In genomic region chr6:4134841-4135664, GRCh38 we compare ENCODE assay signal across 1 cellular context.
A peak's percentile ranks its signal among the peaks of the same experiment; 100 is the strongest.
TF ChIP-seq lines count a peak whose summit lies in the region.

ECI2 (minus strand) TSS chr6:4135575; CDS start chr6:4135560, 15 bp downstream.

TF ChIP-seq in HEK293, 187 proteins besides CTCF, POLR2A, EP300 and RAD21 (continued from another document):
- TF ChIP-seq PBX3 (CRISPR knock-in tag; IDR thresholded peaks at IDR 0.05) (no peak), ZNF785 (tag by site-specific recombination; IDR thresholded peaks at IDR 0.05) (no peak), ZBTB7A (tag by site-specific recombination; IDR thresholded peaks at IDR 0.05; ENCODE audit: low read depth) (peak; percentile 86; the same call in 1 of the 2 replicates), KLF9 (tag by site-specific recombination; IDR thresholded peaks at IDR 0.05; ENCODE audit: low read depth) (peak; percentile 22; the same call in 1 of the 2 replicates), ZBTB8A (tag by site-specific recombination; IDR thresholded peaks at IDR 0.05) (peak; percentile 71), ZBTB20 (tag by site-specific recombination; IDR thresholded peaks at IDR 0.05) (peak; percentile 100), ZNF76 (tag by site-specific recombination; IDR thresholded peaks at IDR 0.05; ENCODE audit: borderline replicate concordance, low read depth) (peak; percentile 48; the same call in 1 of the 2 replicates), ZNF292 (tag by site-specific recombination; IDR thresholded peaks at IDR 0.05; ENCODE audit: borderline replicate concordance, low read depth) (no peak), ZNF2 (tag by site-specific recombination; IDR thresholded peaks at IDR 0.05) (peak; percentile 81), ZNF639 (tag by site-specific recombination; IDR thresholded peaks at IDR 0.05) (0 out of 2 replicates have a peak, but pooled peaks have one; percentile 46), YY2 (tag by site-specific recombination; IDR thresholded peaks at IDR 0.05) (peak; percentile 47; the same call in 1 of the 2 replicates), GFI1B (tag by site-specific recombination; IDR thresholded peaks at IDR 0.05) (no peak), ZNF629 (tag by site-specific recombination; IDR thresholded peaks at IDR 0.05) (peak; percentile 39; the same call in 1 of the 2 replicates), ZNF473 (tag by site-specific recombination; IDR thresholded peaks at IDR 0.05) (no peak), REPIN1 (tag by site-specific recombination; IDR thresholded peaks at IDR 0.05; ENCODE audit: low read depth) (0 out of 2 replicates have a peak, but pooled peaks have one; percentile 56), WT1 (tag by site-specific recombination; IDR thresholded peaks at IDR 0.05) (0 out of 2 replicates have a peak, but pooled peaks have one; percentile 29), ZBTB48 (tag by site-specific recombination; IDR thresholded peaks at IDR 0.05) (peak; percentile 78; the same call in 1 of the 2 replicates), ZNF521 (tag by site-specific recombination; IDR thresholded peaks at IDR 0.05) (no peak), ZFHX2 (tag by site-specific recombination; conservative IDR thresholded peaks at IDR 0.05) (no peak), ZNF621 (tag by site-specific recombination; IDR thresholded peaks at IDR 0.05) (no peak), ZNF112 (tag by site-specific recombination; IDR thresholded peaks at IDR 0.05) (no peak), ZNF239 (tag by site-specific recombination; IDR thresholded peaks at IDR 0.05) (no peak), ZNF19 (tag by site-specific recombination; IDR thresholded peaks at IDR 0.05; ENCODE audit: low read depth) (no peak), KLF17 (tag by site-specific recombination; IDR thresholded peaks at IDR 0.05) (peak; percentile 39; the same call in 1 of the 2 replicates), ZNF394 (tag by site-specific recombination; IDR thresholded peaks at IDR 0.05; ENCODE audit: borderline replicate concordance) (0 out of 2 replicates have a peak, but pooled peaks have one; percentile 26), ZNF121 (tag by site-specific recombination; IDR thresholded peaks at IDR 0.05) (no peak), ZNF341 (tag by site-specific recombination; IDR thresholded peaks at IDR 0.05; ENCODE audit: low read depth) (peak; percentile 48), ZNF529 (tag by site-specific recombination; IDR thresholded peaks at IDR 0.05; ENCODE audit: insufficient replicate concordance) (no peak), ZNF302 (tag by site-specific recombination; IDR thresholded peaks at IDR 0.05; ENCODE audit: low read depth) (no peak), ZXDB (tag by site-specific recombination; IDR thresholded peaks at IDR 0.05) (no peak; the same call in none of the 2 replicates), KLF7 (tag by site-specific recombination; IDR thresholded peaks at IDR 0.05; ENCODE audit: borderline replicate concordance) (peak; percentile 66; the same call in 1 of the 2 replicates), GLIS1 (tag by site-specific recombination; IDR thresholded peaks at IDR 0.05) (peak; percentile 60), ZBTB11 (tag by site-specific recombination; conservative IDR thresholded peaks at IDR 0.05; ENCODE audit: low read depth) (no peak), MEIS1 (CRISPR knock-in tag; IDR thresholded peaks at IDR 0.05; ENCODE audit: borderline replicate concordance) (0 out of 2 replicates have a peak, but pooled peaks have one; percentile 16), ZNF416 (tag by site-specific recombination; IDR thresholded peaks at IDR 0.05) (no peak), PRDM4 (tag by site-specific recombination; IDR thresholded peaks at IDR 0.05) (no peak)
